Comparison of ENCODE assay signal across 18 cellular contexts in genomic region chr1:63701187-63701586, GRCh38.
DNase-seq lines count a peak whose midpoint lies in the region; ATAC-seq and TF ChIP-seq lines count a peak whose summit lies in the region.
"Had no signal": no experiment of that assay in that cellular context is flagged by ENCODE, and none has a peak within 500 bp of the region (broad histone marks: within the 10 kb centered on the region; RNA-seq: fewer than 3 reads in every experiment).

No MANE protein-coding gene starts in this region.

- DNase-seq in DMS53 treated with DMSO at 0.1 percent for 48 hours (lab: John Stamatoyannopoulos, UW; ENCODE audit: unreplicated experiment) (peak; percentile 98), NCI-H1436 treated with DMSO at 0.1 percent for 48 hours (lab: John Stamatoyannopoulos, UW) (peak; percentile 34), RWPE2 (ENCODE audit: low spot score) (no peak), neural crest cell (ENCODE audit: low read depth, low spot score) (no peak), globus pallidus (ENCODE audit: low spot score) (no peak), breast epithelium (ENCODE audit: low spot score in 2 of 2) (no peak)
- DNase-seq in naive thymus-derived CD4-positive, alpha-beta T cell = no peak
- DNase-seq: gastrocnemius medialis; MM.1S; NCI-H446 treated with DMSO at 0.1 percent for 48 hours; Peyer's patch; stimulated activated CD4-positive, alpha-beta T cell treated with anti-CD3 and anti-CD28 coated beads, Interleukin-4, amount 100 ng/mL, for 1 hour; stimulated activated CD8-positive, alpha-beta memory T cell treated with anti-CD3 and anti-CD28 coated beads, Interleukin-4, amount 100 ng/mL, for 48 hours; SW 1271 had no signal

- H3K36me3 ChIP-seq in RWPE2 (ENCODE audit: low read depth) (no peaks in the 10 kb centered on the region), breast epithelium (no peaks in the 10 kb centered on the region)
- no peaks in the 10 kb centered on the region for H3K36me3 ChIP-seq in naive thymus-derived CD4-positive, alpha-beta T cell (ENCODE audit: control insufficient read depth in 2 of 3, insufficient read depth in 3 of 3, low read length in 3 of 3)
- H3K36me3 ChIP-seq: gastrocnemius medialis, Peyer's patch, thoracic aorta had no signal

- ATAC-seq in RWPE2 (ENCODE audit: low read depth) (peak; percentile 45; the same call in 1 of the 3 replicates), GM21447 (IDR thresholded peaks at IDR 0.05; ENCODE audit: unreplicated experiment) (no peak)
- no peak for ATAC-seq in naive thymus-derived CD4-positive, alpha-beta T cell
- ATAC-seq: gastrocnemius medialis had no signal

- H3K4me3 ChIP-seq in RWPE2 (ENCODE audit: severe bottlenecking) (no peak overlapping the region), breast epithelium (no peak overlapping the region)
- no peak overlapping the region for H3K4me3 ChIP-seq in naive thymus-derived CD4-positive, alpha-beta T cell (ENCODE audit: low read length)
- H3K4me3 ChIP-seq: gastrocnemius medialis, Peyer's patch, thoracic aorta had no signal

- H3K27ac ChIP-seq in RWPE2 (ENCODE audit: poor library complexity, severe bottlenecking) (no peak overlapping the region), breast epithelium (no peak overlapping the region)
- H3K27ac ChIP-seq in naive thymus-derived CD4-positive, alpha-beta T cell (ENCODE audit: low read depth, low read length) = no peak overlapping the region
- H3K27ac ChIP-seq: gastrocnemius medialis, Peyer's patch had no signal

- H3K27ac Mint-ChIP-seq in neural crest cell (ENCODE audit: unreplicated experiment) = peak overlapping the region; percentile 21
- peak overlapping the region in 1 of 9 donors; percentile 28 for H3K27ac Mint-ChIP-seq in naive thymus-derived CD4-positive, alpha-beta T cell
- H3K27ac Mint-ChIP-seq: activated T-helper 2 cell treated with anti-CD3 and anti-CD28 coated beads, Interferon-gamma antibody, Interleukin-2, Interleukin-4, amounts not matched to agents 10 μg/mL and 5 μg/mL and 100 μg/mL, durations not matched to agents 14 hours and 24 hours and 36 hours; CD14-positive monocyte had no signal

- no peaks in the 10 kb centered on the region for H3K27me3 Mint-ChIP-seq in neural crest cell (ENCODE audit: low read depth)
- H3K27me3 Mint-ChIP-seq in naive thymus-derived CD4-positive, alpha-beta T cell = peaks cover 0 to 16% (median 7%) of the 10 kb centered on the region in 5 donors

- H3K4me3 Mint-ChIP-seq in neural crest cell = no peak overlapping the region
- H3K4me3 Mint-ChIP-seq in naive thymus-derived CD4-positive, alpha-beta T cell = no peak overlapping the region
- H3K4me3 Mint-ChIP-seq: CD14-positive monocyte had no signal

- POLR2A ChIA-PET in naive thymus-derived CD4-positive, alpha-beta T cell (lab: Charles Lee) = no interaction called here

- no peak for TF ChIP-seq CTCF in RWPE2 (IDR thresholded peaks at IDR 0.05; ENCODE audit: poor library complexity, severe bottlenecking)
- TF ChIP-seq CTCF in neural crest cell (conservative IDR thresholded peaks at IDR 0.05) = no peak
- TF ChIP-seq CTCF in breast epithelium (IDR thresholded peaks at IDR 0.05) = no peak

- no peaks in the 10 kb centered on the region for H3K36me3 Mint-ChIP-seq in neural crest cell (ENCODE audit: low read depth)
- H3K36me3 Mint-ChIP-seq in naive thymus-derived CD4-positive, alpha-beta T cell = no peaks in the 10 kb centered on the region
- H3K36me3 Mint-ChIP-seq: CD14-positive monocyte had no signal

- H3K4me1 Mint-ChIP-seq in neural crest cell = peaks cover 19% of the 10 kb centered on the region
- peaks cover 0 to 10% (median 2%) of the 10 kb centered on the region in 7 donors for H3K4me1 Mint-ChIP-seq in naive thymus-derived CD4-positive, alpha-beta T cell
- H3K4me1 Mint-ChIP-seq: CD14-positive monocyte had no signal

- H3K27me3 ChIP-seq in RWPE2 (ENCODE audit: insufficient read depth, poor library complexity, severe bottlenecking) = no peaks in the 10 kb centered on the region
- no peaks in the 10 kb centered on the region for H3K27me3 ChIP-seq in naive thymus-derived CD4-positive, alpha-beta T cell (ENCODE audit: control insufficient read depth in 2 of 2, insufficient read depth in 2 of 2, low read length in 2 of 2)
- no peaks in the 10 kb centered on the region for H3K27me3 ChIP-seq in breast epithelium
- H3K27me3 ChIP-seq: gastrocnemius medialis, Peyer's patch had no signal

- H3K9me3 ChIP-seq in RWPE2 (ENCODE audit: severe bottlenecking) (no peaks in the 10 kb centered on the region), breast epithelium (no peaks in the 10 kb centered on the region)
- H3K9me3 ChIP-seq in naive thymus-derived CD4-positive, alpha-beta T cell (ENCODE audit: control insufficient read depth in 2 of 3, low read length in 3 of 3) = no peaks in the 10 kb centered on the region
- H3K9me3 ChIP-seq: gastrocnemius medialis, Peyer's patch, thoracic aorta had no signal

- CTCF ChIA-PET in naive thymus-derived CD4-positive, alpha-beta T cell (lab: Charles Lee) = interaction anchor here (0.5 kb wide), 1 partner anchor 9 kb away, joined by 4 read pairs; no protein-coding TSS in a partner anchor

- H3K9me3 Mint-ChIP-seq in neural crest cell = peaks cover 3% of the 10 kb centered on the region
- H3K9me3 Mint-ChIP-seq in naive thymus-derived CD4-positive, alpha-beta T cell = no peaks in the 10 kb centered on the region
- H3K9me3 Mint-ChIP-seq: activated T-helper 2 cell treated with anti-CD3 and anti-CD28 coated beads, Interferon-gamma antibody, Interleukin-2, Interleukin-4, amounts not matched to agents 10 μg/mL and 5 μg/mL and 100 μg/mL, durations not matched to agents 14 hours and 24 hours and 36 hours; CD14-positive monocyte had no signal

- TF ChIP-seq POLR2A in breast epithelium (IDR thresholded peaks at IDR 0.05) = no peak

- peaks cover 13% of the 10 kb centered on the region for H3K4me1 ChIP-seq in RWPE2 (ENCODE audit: insufficient read depth, poor library complexity, severe bottlenecking)
- no peaks in the 10 kb centered on the region for H3K4me1 ChIP-seq in naive thymus-derived CD4-positive, alpha-beta T cell (ENCODE audit: control insufficient read depth in 2 of 2, insufficient read depth in 2 of 2, low read length in 2 of 2)
- no peaks in the 10 kb centered on the region for H3K4me1 ChIP-seq in breast epithelium

- intact Hi-C loops in naive thymus-derived CD4-positive, alpha-beta T cell (cut with micrococcal nuclease) = no loop called here
- intact Hi-C loops in breast epithelium (cut with DNase I; ENCODE audit: low total_unique reads) = no loop called here

Comparison
In these comparisons a context has a peak if more than half of its experiments do, and no peak if none do; other contexts are left out.
1. DNase-seq: peak in DMS53 treated with DMSO at 0.1 percent for 48 hours (single experiment) and NCI-H1436 treated with DMSO at 0.1 percent for 48 hours (single experiment); none in RWPE2 (single experiment), neural crest cell (single experiment), globus pallidus (single experiment), naive thymus-derived CD4-positive, alpha-beta T cell (0 of 9) and breast epithelium (0 of 2).